ENCODE assay signal across 12 cellular contexts in genomic region chr5:138927979-138928378, GRCh38. TPM values are rescaled to one million over a fixed set of nuclear protein-coding genes. Genes with fewer than 3 reads are reported as not detected.
DNase-seq lines count a peak whose midpoint lies in the region; ATAC-seq and TF ChIP-seq lines count a peak whose summit lies in the region.
"Had no signal": no experiment of that assay in that cellular context is flagged by ENCODE, and none has a peak within 500 bp of the region (broad histone marks: within the 10 kb centered on the region; RNA-seq: fewer than 3 reads in every experiment).

No MANE protein-coding gene starts in this region.

- no peak overlapping the region for H3K4me3 Mint-ChIP-seq in activated naive CD4-positive, alpha-beta T cell treated with anti-CD3 and anti-CD28 coated beads, Interleukin-2, amount 10 ng/mL, durations not matched to agents 7 days and 5 days
- H3K4me3 Mint-ChIP-seq: activated CD8-positive, alpha-beta T cell treated with anti-CD3 and anti-CD28 coated beads, Interleukin-2, amount 10 ng/mL, durations not matched to agents 7 days and 5 days had no signal

- intact Hi-C loops in left colon (cut with DNase I, micrococcal nuclease): no loop called here

- peak; percentile 89 for ATAC-seq in left colon
- no peak for ATAC-seq in HG02852 (IDR thresholded peaks at IDR 0.05; ENCODE audit: unreplicated experiment)
- ATAC-seq: activated CD8-positive, alpha-beta T cell treated with anti-CD3 and anti-CD28 coated beads, Interleukin-2, amount 10 ng/mL, durations not matched to agents 7 days and 5 days; foreskin keratinocyte had no signal

- DNase-seq in NCI-H446 treated with DMSO at 0.1 percent for 48 hours (lab: John Stamatoyannopoulos, UW) (peak; percentile 71), coronary artery (ENCODE audit: low spot score) (peak; percentile 81), left colon (peak in 1 of 2 donors; percentile 65), substantia nigra (lab: John Stamatoyannopoulos, UW) (peak in 48 of 49 donors; percentile 34 to 95 (median 82)), NCI-H1436 (lab: John Stamatoyannopoulos, UW) (no peak), UCSD-AML1 (lab: John Stamatoyannopoulos, UW; ENCODE audit: unreplicated experiment) (no peak)
- no peak for DNase-seq in activated naive CD4-positive, alpha-beta T cell treated with anti-CD3 and anti-CD28 coated beads, Interleukin-2, amount 10 ng/mL, durations not matched to agents 7 days and 5 days
- DNase-seq: activated CD8-positive, alpha-beta T cell treated with anti-CD3 and anti-CD28 coated beads, Interleukin-2, amount 10 ng/mL, durations not matched to agents 7 days and 5 days; foreskin keratinocyte; NCI-H2081 treated with DMSO at 0.1 percent for 48 hours had no signal

- no peak overlapping the region for H3K4me3 ChIP-seq in coronary artery
- H3K4me3 ChIP-seq: SJCRH30 had no signal

- no peaks in the 10 kb centered on the region for H3K4me1 Mint-ChIP-seq in activated naive CD4-positive, alpha-beta T cell treated with anti-CD3 and anti-CD28 coated beads, Interleukin-2, amount 10 ng/mL, durations not matched to agents 7 days and 5 days

- CTCF ChIA-PET in activated naive CD4-positive, alpha-beta T cell treated with anti-CD3 and anti-CD28 coated beads, Interleukin-2, amount 10 ng/mL, durations not matched to agents 7 days and 5 days (lab: Charles Lee): interaction anchor here (0.5 kb wide), 1 partner anchor 603 kb away, joined by 3 read pairs; no protein-coding TSS in a partner anchor

- H3K27ac Mint-ChIP-seq in activated naive CD4-positive, alpha-beta T cell treated with anti-CD3 and anti-CD28 coated beads, Interleukin-2, amount 10 ng/mL, durations not matched to agents 7 days and 5 days: no peak overlapping the region
- H3K27ac Mint-ChIP-seq: activated CD8-positive, alpha-beta T cell treated with anti-CD3 and anti-CD28 coated beads, Interleukin-2, amount 10 ng/mL, durations not matched to agents 7 days and 5 days had no signal

- no peaks in the 10 kb centered on the region for H3K36me3 Mint-ChIP-seq in activated naive CD4-positive, alpha-beta T cell treated with anti-CD3 and anti-CD28 coated beads, Interleukin-2, amount 10 ng/mL, durations not matched to agents 7 days and 5 days

- H3K9me3 Mint-ChIP-seq in activated naive CD4-positive, alpha-beta T cell treated with anti-CD3 and anti-CD28 coated beads, Interleukin-2, amount 10 ng/mL, durations not matched to agents 7 days and 5 days: no peaks in the 10 kb centered on the region

- H3K27me3 Mint-ChIP-seq in activated naive CD4-positive, alpha-beta T cell treated with anti-CD3 and anti-CD28 coated beads, Interleukin-2, amount 10 ng/mL, durations not matched to agents 7 days and 5 days: peaks cover 3% of the 10 kb centered on the region

- peak overlapping the region in 1 of 2 donors; percentile 22 for H3K27ac ChIP-seq in coronary artery
- peak overlapping the region; percentile 93 for H3K27ac ChIP-seq in substantia nigra (ENCODE audit: low read depth, low read length, poor library complexity, severe bottlenecking)
- H3K27ac ChIP-seq: foreskin keratinocyte, SJCRH30 had no signal

- TF ChIP-seq CTCF in coronary artery (IDR thresholded peaks at IDR 0.05): no peak

RNA-seq across cellular contexts. Expression of gene LRRTM2, which starts 52.8 kb away (rescaled TPM):
- total RNA-seq in left colon: under 1 TPM; 0.06 to 0.67 TPM
- total RNA-seq: foreskin keratinocyte had no signal

Comparison
In these comparisons a context has a peak if more than half of its experiments do, and no peak if none do; other contexts are left out.
1. DNase-seq: peak in NCI-H446 treated with DMSO at 0.1 percent for 48 hours (single experiment), coronary artery (single experiment) and substantia nigra (48 of 49); none in activated naive CD4-positive, alpha-beta T cell treated with anti-CD3 and anti-CD28 coated beads, Interleukin-2, amount 10 ng/mL, durations not matched to agents 7 days and 5 days (single experiment), NCI-H1436 (single experiment) and UCSD-AML1 (single experiment).